Comparison of ENCODE assay signal across 8 cellular contexts in genomic region chr1:181083842-181084605, GRCh38. TPM values are rescaled to one million over a fixed set of nuclear protein-coding genes. Genes with fewer than 3 reads are reported as not detected.
DNase-seq lines count a peak whose midpoint lies in the region; ATAC-seq, FAIRE-seq and TF ChIP-seq lines count a peak whose summit lies in the region.

No MANE protein-coding gene starts in this region.

- POLR2A ChIA-PET in SK-N-SH (lab: Yijun Ruan, JAX) (interaction anchor here (1.8 kb wide), 1 partner anchor 21 kb away, joined by 6 read pairs; no protein-coding TSS in a partner anchor), K562 (lab: Yijun Ruan, JAX) (interaction anchor here (0.5 to 1.2 kb wide), 7 partner anchors 10 to 1365 kb away, joined by 3 to 6 read pairs (median 4); no protein-coding TSS in a partner anchor), HepG2 (lab: Yijun Ruan, JAX) (interaction anchor here (0.6 to 1.0 kb wide), 4 partner anchors 21 to 59 kb away, joined by 3 to 4 read pairs (median 3); no protein-coding TSS in a partner anchor), RWPE1 (lab: Yijun Ruan, JAX; ENCODE audit: low non-redundant PET) (interaction anchor here (0.5 kb wide), 1 partner anchor 40 kb away, joined by 3 read pairs; no protein-coding TSS in a partner anchor)

- H3K9me1 ChIP-seq in K562 (ENCODE audit: control insufficient read depth, insufficient read depth, low read length), result no peaks in the 10 kb centered on the region

- in situ Hi-C loops in K562 (cut with MboI) (loop anchor here (5.0 kb wide), 1 partner anchor 58 kb away; no protein-coding TSS in a partner anchor), HepG2 (cut with HindIII; ENCODE audit: extremely low pct_ligation_motif_present, low pct_unique_long_range_greater_than_20kb) (no loop called here)

- intact Hi-C loops in K562 (cut with micrococcal nuclease), result loop anchor here (1.0 to 10.0 kb wide), 5 partner anchors 45 to 341 kb away; no protein-coding TSS in a partner anchor
- intact Hi-C loops in HepG2 (cut with micrococcal nuclease; ENCODE audit: unreplicated experiment), result loop anchor here (1.0 to 5.0 kb wide), 2 partner anchors 58 to 202 kb away; no protein-coding TSS in a partner anchor

- no peak for TF ChIP-seq EP300 in SK-N-SH (IDR thresholded peaks at IDR 0.05; ENCODE audit: borderline replicate concordance in 1 of 2, low read depth in 1 of 2, low read length in 1 of 2)
- TF ChIP-seq EP300 in K562 (IDR thresholded peaks at IDR 0.05; ENCODE audit: low read length), result 0 out of 2 replicates have a peak, but pooled peaks have one; percentile 24
- no peak for TF ChIP-seq EP300 in HepG2 (IDR thresholded peaks at IDR 0.05; ENCODE audit: low read depth in 2 of 2, low read length in 2 of 2)
- no peak for TF ChIP-seq EP300 in HepG2 (CRISPR knock-in tag; IDR thresholded peaks at IDR 0.05; ENCODE audit: borderline replicate concordance)

- no peaks in the 10 kb centered on the region for H3K9me3 ChIP-seq in SK-N-SH
- no peaks in the 10 kb centered on the region for H3K9me3 ChIP-seq in K562 (replicated peaks; ENCODE audit: control insufficient read depth, insufficient read depth, low read depth, low read length)
- H3K9me3 ChIP-seq in HepG2 (ENCODE audit: low read length), result no peaks in the 10 kb centered on the region

- 67% methylated on average over 6 of the region's 6 CpGs for WGBS in SK-N-SH (ENCODE audit: low lambda C conversion rate)
- WGBS in K562 (ENCODE audit: insufficient coverage, low coverage, missing lambda C conversion rate), result 23% methylated on average over 6 of the region's 6 CpGs
- WGBS in HepG2 (ENCODE audit: low lambda C conversion rate), result 2% methylated on average over 6 of the region's 6 CpGs

- CTCF ChIA-PET in SK-N-SH (lab: Yijun Ruan, JAX), result interaction anchor here (0.6 to 3.4 kb wide), 12 partner anchors 13 to 202 kb away, joined by 3 to 38 read pairs (median 4); no protein-coding TSS in a partner anchor
- CTCF ChIA-PET in K562 (lab: Yijun Ruan, JAX; ENCODE audit: low intra/inter-chr PET ratio), result interaction anchor here (0.7 to 2.5 kb wide), 6 partner anchors 49 to 339 kb away, joined by 3 to 22 read pairs (median 5); no protein-coding TSS in a partner anchor
- CTCF ChIA-PET in HepG2 (lab: Yijun Ruan, JAX; ENCODE audit: low intra/inter-chr PET ratio, low total read pairs), result interaction anchor here (1.6 to 1.7 kb wide), 2 partner anchors 46 to 58 kb away, joined by 5 to 20 read pairs; no protein-coding TSS in a partner anchor
- CTCF ChIA-PET in RWPE1 (lab: Yijun Ruan, JAX), result interaction anchor here (0.7 to 1.1 kb wide), 3 partner anchors 8 to 66 kb away, joined by 6 to 7 read pairs (median 6); no protein-coding TSS in a partner anchor

- no peaks in the 10 kb centered on the region for H3K9me2 ChIP-seq in SK-N-SH

- FAIRE-seq in K562 (lab: Jason Lieb, UNC) (peak; percentile 91), HepG2 (lab: Jason Lieb, UNC) (peak; percentile 78)

- H3K9ac ChIP-seq in SK-N-SH (no peak overlapping the region), K562 (ENCODE audit: insufficient read depth in 1 of 2, low read depth in 2 of 2, low read length in 2 of 2) (peak overlapping the region in 1 of 2 experiments; percentile 5; a peak in 1 of 4 replicates), HepG2 (ENCODE audit: insufficient read depth, low read depth, low read length) (no peak overlapping the region)

- no peak overlapping the region for H3K27ac Mint-ChIP-seq in type B pancreatic cell

- H3K27ac ChIP-seq in SK-N-SH (ENCODE audit: low read depth in 2 of 2, low read length in 1 of 2) (no peak overlapping the region), K562 (ENCODE audit: extremely low read depth, low read depth, low read length) (no peak overlapping the region), HepG2 (ENCODE audit: extremely low read length, insufficient read depth, low read length) (no peak overlapping the region), RWPE1 (no peak overlapping the region)

- peaks cover 10% of the 10 kb centered on the region for H3K27me3 Mint-ChIP-seq in type B pancreatic cell

- H3K79me2 ChIP-seq in SK-N-SH (ENCODE audit: insufficient read depth), result peaks cover 5% of the 10 kb centered on the region; the same call in 1 of the 2 replicates
- peaks cover 8% of the 10 kb centered on the region for H3K79me2 ChIP-seq in K562 (ENCODE audit: control insufficient read depth, insufficient read depth, low read length)
- H3K79me2 ChIP-seq in HepG2 (ENCODE audit: insufficient read depth, low read length), result peaks cover under 1% of the 10 kb centered on the region

- DNase-seq in DMS153 treated with DMSO at 0.1 percent for 48 hours (lab: John Stamatoyannopoulos, UW; ENCODE audit: unreplicated experiment) (peak; percentile 52), LHCN-M2 (ENCODE audit: low read depth) (peak; percentile 85), SK-N-SH (peak; percentile 55), K562 (ENCODE audit: extremely low read depth in 1 of 4, low spot score in 3 of 4) (peak; percentile 51 to 87 (median 70)), HepG2 (ENCODE audit: low spot score) (peak; percentile 66), type B pancreatic cell (ENCODE audit: extremely low spot score, unreplicated experiment) (no peak), RWPE1 (ENCODE audit: low spot score) (no peak)

- H3K4me1 Mint-ChIP-seq in type B pancreatic cell (ENCODE audit: unreplicated experiment), result peaks cover 16% of the 10 kb centered on the region

- TF ChIP-seq POLR2A in K562 (conservative IDR thresholded peaks at IDR 0.05), result no peak
- TF ChIP-seq POLR2A in HepG2 (IDR thresholded peaks at IDR 0.05; ENCODE audit: insufficient read depth in 1 of 2, low read depth in 2 of 2, low read length in 2 of 2), result no peak

- H2AFZ ChIP-seq in SK-N-SH (ENCODE audit: low read depth) (no peak overlapping the region), K562 (ENCODE audit: low read depth, low read length) (peak overlapping the region; percentile 40; the same call in 1 of the 2 replicates), HepG2 (ENCODE audit: low read length) (no peak overlapping the region)

- TF ChIP-seq RAD21 in SK-N-SH (IDR thresholded peaks at IDR 0.05; ENCODE audit: low read length), result peak; percentile 81
- TF ChIP-seq RAD21 in K562 (CRISPR knock-in tag; conservative IDR thresholded peaks at IDR 0.05 in 1 of 2, IDR thresholded peaks at IDR 0.05 in 1 of 2), result peak; percentile 99
- peak; percentile 81 for TF ChIP-seq RAD21 in HepG2 (CRISPR knock-in tag; IDR thresholded peaks at IDR 0.05)

- BruUV-seq in K562 (replicated peaks; lab: Mats Ljungman, UMichigan) (no TSS peak), HepG2 (replicated peaks; lab: Mats Ljungman, UMichigan) (no TSS peak)

- no peak overlapping the region for H3K4me3 Mint-ChIP-seq in type B pancreatic cell

- peaks cover 18% of the 10 kb centered on the region for H3F3A ChIP-seq in SK-N-SH (replicated peaks; ENCODE audit: insufficient read depth)

- no peaks in the 10 kb centered on the region for H3K9me3 Mint-ChIP-seq in type B pancreatic cell

- H3K36me3 Mint-ChIP-seq in type B pancreatic cell, result no peaks in the 10 kb centered on the region

- H3K36me3 ChIP-seq in SK-N-SH (replicated peaks in 1 of 2; ENCODE audit: control insufficient read depth in 1 of 2, insufficient read depth in 2 of 2, low read length in 1 of 2) (no peaks in the 10 kb centered on the region), K562 (ENCODE audit: control insufficient read depth, insufficient read depth, low read length) (no peaks in the 10 kb centered on the region), HepG2 (replicated peaks in 1 of 2; ENCODE audit: control insufficient read depth in 1 of 2, insufficient read depth in 2 of 2, low read length in 2 of 2) (no peaks in the 10 kb centered on the region)

- H4K20me1 ChIP-seq in SK-N-SH (ENCODE audit: insufficient read depth) (peaks cover 5% of the 10 kb centered on the region; the same call in 1 of the 2 replicates), K562 (replicated peaks; ENCODE audit: control insufficient read depth, insufficient read depth, low read length) (no peaks in the 10 kb centered on the region; the same call in 1 of the 2 replicates), HepG2 (ENCODE audit: insufficient read depth, low read length) (peaks cover 3% of the 10 kb centered on the region; the same call in 1 of the 2 replicates)

- no peak overlapping the region for H3K4me3 ChIP-seq in SK-N-SH (ENCODE audit: low read depth in 2 of 2, low read length in 1 of 2)
- H3K4me3 ChIP-seq in K562, result no peak overlapping the region
- no peak overlapping the region for H3K4me3 ChIP-seq in HepG2 (replicated peaks in 1 of 3; ENCODE audit: insufficient read depth in 1 of 3, low read depth in 2 of 3, low read length in 3 of 3)

- H3K4me2 ChIP-seq in SK-N-SH (no peak overlapping the region), K562 (ENCODE audit: insufficient read depth, low read length) (peak overlapping the region; percentile 22; the same call in 1 of the 2 replicates), HepG2 (ENCODE audit: low read depth, low read length) (peak overlapping the region; percentile 55)

- H3K27me3 ChIP-seq in SK-N-SH (ENCODE audit: insufficient read depth) (no peaks in the 10 kb centered on the region), K562 (ENCODE audit: control insufficient read depth in 2 of 2, insufficient read depth in 2 of 2, low read length in 2 of 2) (no peaks in the 10 kb centered on the region), HepG2 (ENCODE audit: control insufficient read depth in 1 of 2, insufficient read depth in 2 of 2, low read length in 2 of 2) (no peaks in the 10 kb centered on the region; a peak in 1 of 5 replicates)

- TF ChIP-seq CTCF in SK-N-SH (IDR thresholded peaks at IDR 0.05), result peak; percentile 49
- TF ChIP-seq CTCF in K562 (IDR thresholded peaks at IDR 0.05 in 2 of 3, conservative IDR thresholded peaks at IDR 0.05 in 1 of 3; ENCODE audit: insufficient read depth in 2 of 3, low read depth in 1 of 3, low read length in 3 of 3), result peak; percentile 89 to 97 (median 91)
- TF ChIP-seq CTCF in HepG2 (CRISPR knock-in tag; IDR thresholded peaks at IDR 0.05), result peak; percentile 86
- TF ChIP-seq CTCF in type B pancreatic cell (conservative IDR thresholded peaks at IDR 0.05), result peak; percentile 44
- TF ChIP-seq CTCF in RWPE1 (conservative IDR thresholded peaks at IDR 0.05; ENCODE audit: low read depth), result no peak; the same call in 1 of the 2 replicates

- peaks cover 7% of the 10 kb centered on the region in 2 experiments; a peak in 3 of 4 replicates for H3K4me1 ChIP-seq in SK-N-SH (ENCODE audit: control insufficient read depth in 1 of 2, insufficient read depth in 2 of 2, low read depth in 1 of 2, low read length in 1 of 2)
- peaks cover 11 to 20% of the 10 kb centered on the region in 2 experiments; a peak in 4 of 5 replicates for H3K4me1 ChIP-seq in K562 (replicated peaks in 1 of 2; ENCODE audit: control insufficient read depth in 2 of 2, insufficient read depth in 2 of 2, low read length in 2 of 2)
- H3K4me1 ChIP-seq in HepG2 (ENCODE audit: insufficient read depth, low read length), result peaks cover 34% of the 10 kb centered on the region

- ATAC-seq in GM21360 (IDR thresholded peaks at IDR 0.05; ENCODE audit: unreplicated experiment) (peak; percentile 31), K562 (peak; percentile 73), HepG2 (peak; percentile 68)

RNA-seq across cellular contexts. Expression of gene IER5, which starts 4.5 kb away (rescaled TPM):
- total RNA-seq in LHCN-M2 (2014; rRNA removed) (99.0 and 107 TPM in 2 replicates), K562 (2014; rRNA removed) (32.1 and 33.1 TPM in 2 replicates), K562 (2014; rRNA removed; fragmentation: Illumina TruSeq; extraction: Trizol) (9.9 and 10.9 TPM in 2 replicates), K562 (2015; rRNA removed; fragmentation: Illumina TruSeq; extraction: Trizol) (14.1 and 14.6 TPM in 2 replicates), K562 (2021) (29.8 and 30.4 TPM in 2 replicates), HepG2 (2016; rRNA removed; fragmentation: Illumina TruSeq; extraction: Trizol) (3.0 and 3.5 TPM in 2 replicates), type B pancreatic cell (ENCODE audit: low replicate concordance) (16.6 and 27.7 TPM in 2 replicates)
- polyA plus RNA-seq in LHCN-M2 (2012), result 41.8 TPM
- polyA plus RNA-seq in SK-N-SH (2012; rRNA removed) (46.2 and 52.9 TPM in 2 replicates), K562 (2011; rRNA removed) (11.5 and 13.9 TPM in 2 replicates), K562 (2014; fragmentation: Illumina TruSeq; extraction: Trizol) (12.0 and 12.6 TPM in 2 replicates), K562 (2014; fragmentation: Nextera tagmentation; extraction: Ambion mirVana) (1 to 10 TPM; 2.4 to 2.5 TPM), K562 (2014; rRNA removed) (25.0 and 25.7 TPM in 2 replicates), HepG2 (2011; rRNA removed) (2.5 and 3.1 TPM in 2 replicates)
- 33.8 and 39.1 TPM in 2 replicates for polyA plus RNA-seq in SK-N-SH (2012; cell fraction: cytosol; rRNA removed)
- polyA plus RNA-seq in SK-N-SH (2012; cell fraction: nucleus; rRNA removed), result 64.9 and 69.1 TPM in 2 replicates
- total RNA-seq in K562 (2011; cell fraction: chromatin; rRNA removed; ENCODE audit: low replicate concordance), result 21.5 and 24.6 TPM in 2 replicates
- 27.5 and 31.9 TPM in 2 replicates for total RNA-seq in K562 (2011; cell fraction: nucleolus; rRNA removed)
- 26.3 and 27.0 TPM in 2 replicates for total RNA-seq in K562 (2011; cell fraction: nucleoplasm; rRNA removed)
- polyA plus RNA-seq in K562 (2011; cell fraction: cytosol; rRNA removed), result 9.5 and 16.6 TPM in 2 replicates
- polyA plus RNA-seq in K562 (2011; cell fraction: nucleus; rRNA removed), result 19.1 and 21.0 TPM in 2 replicates
- 18.7 and 22.8 TPM in 2 replicates for polyA plus RNA-seq in K562 (2012)
- 10.3 and 13.4 TPM in 2 replicates for polyA minus RNA-seq in K562 (2011; rRNA and poly(A)+ RNA removed)
- 12.1 and 13.3 TPM in 2 replicates for polyA minus RNA-seq in K562 (2011; cell fraction: cytosol; rRNA and poly(A)+ RNA removed)
- polyA minus RNA-seq in K562 (2011; cell fraction: nucleus; rRNA and poly(A)+ RNA removed), result 21.1 and 33.3 TPM in 2 replicates
- 0.71 and 0.81 TPM in 2 replicates for total RNA-seq in HepG2 (2016; cell fraction: cytosol; rRNA removed; fragmentation: Illumina TruSeq; extraction: Trizol; ENCODE audit: low read depth)
- 2.3 and 3.4 TPM in 2 replicates for total RNA-seq in HepG2 (2016; cell fraction: insoluble cytoplasmic fraction; rRNA removed; fragmentation: Illumina TruSeq; extraction: Trizol)
- total RNA-seq in HepG2 (2016; cell fraction: membrane; rRNA removed; fragmentation: Illumina TruSeq; extraction: Trizol), result 2.1 and 2.2 TPM in 2 replicates
- total RNA-seq in HepG2 (2016; cell fraction: nucleus; rRNA removed; fragmentation: Illumina TruSeq; extraction: Trizol), result 3.7 and 4.2 TPM in 2 replicates
- polyA plus RNA-seq in HepG2 (2011; cell fraction: cytosol; rRNA removed), result 2.4 and 2.6 TPM in 2 replicates
- 4.5 and 4.9 TPM in 2 replicates for polyA plus RNA-seq in HepG2 (2011; cell fraction: nucleus; rRNA removed)
- 1.8 and 2.7 TPM in 2 replicates for polyA plus RNA-seq in HepG2 (2012)
- 0.26 TPM in 2 replicates for polyA plus RNA-seq in HepG2 (2016; cell fraction: cytosol; fragmentation: Illumina TruSeq; extraction: Trizol; ENCODE audit: low read depth)
- polyA plus RNA-seq in HepG2 (2016; cell fraction: insoluble cytoplasmic fraction; fragmentation: Illumina TruSeq; extraction: Trizol; ENCODE audit: low read depth), result 1.9 TPM in 2 replicates
- polyA plus RNA-seq in HepG2 (2016; cell fraction: membrane; fragmentation: Illumina TruSeq; extraction: Trizol; ENCODE audit: low read depth), result 0.66 and 0.70 TPM in 2 replicates
- 3.4 and 3.9 TPM in 2 replicates for polyA plus RNA-seq in HepG2 (2016; cell fraction: nucleus; fragmentation: Illumina TruSeq; extraction: Trizol; ENCODE audit: insufficient read depth, low read depth)
- 4.2 and 7.4 TPM in 2 replicates for polyA minus RNA-seq in HepG2 (2011; rRNA and poly(A)+ RNA removed; ENCODE audit: low replicate concordance)
- 2.6 TPM in 2 replicates for polyA minus RNA-seq in HepG2 (2011; cell fraction: cytosol; rRNA and poly(A)+ RNA removed)
- 5.2 and 7.2 TPM in 2 replicates for polyA minus RNA-seq in HepG2 (2011; cell fraction: nucleus; rRNA and poly(A)+ RNA removed)

RNA-seq across cellular contexts. Expression of gene MR1, which starts 50.2 kb away (rescaled TPM):
- total RNA-seq in LHCN-M2 (2014; rRNA removed) (16.5 and 16.9 TPM in 2 replicates), K562 (2014; rRNA removed) (8.7 and 9.7 TPM in 2 replicates), K562 (2014; rRNA removed; fragmentation: Illumina TruSeq; extraction: Trizol) (13.6 and 17.0 TPM in 2 replicates), K562 (2015; rRNA removed; fragmentation: Illumina TruSeq; extraction: Trizol) (14.1 and 17.1 TPM in 2 replicates), K562 (2021) (9.7 and 10.4 TPM in 2 replicates), HepG2 (2016; rRNA removed; fragmentation: Illumina TruSeq; extraction: Trizol) (6.6 and 10.4 TPM in 2 replicates), type B pancreatic cell (ENCODE audit: low replicate concordance) (0.62 and 0.99 TPM in 2 replicates)
- 20.0 TPM for polyA plus RNA-seq in LHCN-M2 (2012)
- polyA plus RNA-seq in SK-N-SH (2012; rRNA removed) (7.0 and 9.7 TPM in 2 replicates), K562 (2011; rRNA removed) (13.1 and 21.7 TPM in 2 replicates), K562 (2014; fragmentation: Illumina TruSeq; extraction: Trizol) (16.9 and 18.5 TPM in 2 replicates), K562 (2014; fragmentation: Nextera tagmentation; extraction: Ambion mirVana) (10 to 100 TPM; 15.6 to 19.8 TPM), K562 (2014; rRNA removed) (11.3 and 11.9 TPM in 2 replicates), HepG2 (2011; rRNA removed) (7.7 and 11.4 TPM in 2 replicates)
- 7.1 and 8.3 TPM in 2 replicates for polyA plus RNA-seq in SK-N-SH (2012; cell fraction: cytosol; rRNA removed)
- polyA plus RNA-seq in SK-N-SH (2012; cell fraction: nucleus; rRNA removed), result 5.1 and 6.4 TPM in 2 replicates
- 22.3 and 22.5 TPM in 2 replicates for total RNA-seq in K562 (2011; cell fraction: chromatin; rRNA removed; ENCODE audit: low replicate concordance)
- total RNA-seq in K562 (2011; cell fraction: nucleolus; rRNA removed), result 18.4 and 20.3 TPM in 2 replicates
- 21.1 and 25.2 TPM in 2 replicates for total RNA-seq in K562 (2011; cell fraction: nucleoplasm; rRNA removed)
- 10.9 and 14.9 TPM in 2 replicates for polyA plus RNA-seq in K562 (2011; cell fraction: cytosol; rRNA removed)
- polyA plus RNA-seq in K562 (2011; cell fraction: nucleus; rRNA removed), result 6.1 and 10.3 TPM in 2 replicates
- 12.3 and 24.7 TPM in 2 replicates for polyA plus RNA-seq in K562 (2012)
- 9.1 and 12.0 TPM in 2 replicates for polyA minus RNA-seq in K562 (2011; rRNA and poly(A)+ RNA removed)
- polyA minus RNA-seq in K562 (2011; cell fraction: cytosol; rRNA and poly(A)+ RNA removed), result 2.0 and 7.4 TPM in 2 replicates
- 6.5 and 6.6 TPM in 2 replicates for polyA minus RNA-seq in K562 (2011; cell fraction: nucleus; rRNA and poly(A)+ RNA removed)
- 0.79 and 0.91 TPM in 2 replicates for total RNA-seq in HepG2 (2016; cell fraction: cytosol; rRNA removed; fragmentation: Illumina TruSeq; extraction: Trizol; ENCODE audit: low read depth)
- total RNA-seq in HepG2 (2016; cell fraction: insoluble cytoplasmic fraction; rRNA removed; fragmentation: Illumina TruSeq; extraction: Trizol), result 8.2 and 11.7 TPM in 2 replicates
- 3.1 and 3.4 TPM in 2 replicates for total RNA-seq in HepG2 (2016; cell fraction: membrane; rRNA removed; fragmentation: Illumina TruSeq; extraction: Trizol)
- 8.7 and 10.3 TPM in 2 replicates for total RNA-seq in HepG2 (2016; cell fraction: nucleus; rRNA removed; fragmentation: Illumina TruSeq; extraction: Trizol)
- 5.9 and 9.6 TPM in 2 replicates for polyA plus RNA-seq in HepG2 (2011; cell fraction: cytosol; rRNA removed)
- polyA plus RNA-seq in HepG2 (2011; cell fraction: nucleus; rRNA removed), result 3.1 and 3.5 TPM in 2 replicates
- polyA plus RNA-seq in HepG2 (2012), result 6.1 and 6.7 TPM in 2 replicates
- 0.89 and 1.2 TPM in 2 replicates for polyA plus RNA-seq in HepG2 (2016; cell fraction: cytosol; fragmentation: Illumina TruSeq; extraction: Trizol; ENCODE audit: low read depth)
- polyA plus RNA-seq in HepG2 (2016; cell fraction: insoluble cytoplasmic fraction; fragmentation: Illumina TruSeq; extraction: Trizol; ENCODE audit: low read depth), result 9.1 and 9.3 TPM in 2 replicates
- 2.4 and 3.2 TPM in 2 replicates for polyA plus RNA-seq in HepG2 (2016; cell fraction: membrane; fragmentation: Illumina TruSeq; extraction: Trizol; ENCODE audit: low read depth)
- polyA plus RNA-seq in HepG2 (2016; cell fraction: nucleus; fragmentation: Illumina TruSeq; extraction: Trizol; ENCODE audit: insufficient read depth, low read depth), result 14.0 and 15.8 TPM in 2 replicates
- polyA minus RNA-seq in HepG2 (2011; rRNA and poly(A)+ RNA removed; ENCODE audit: low replicate concordance), result 9.4 and 15.8 TPM in 2 replicates
- 5.4 and 6.8 TPM in 2 replicates for polyA minus RNA-seq in HepG2 (2011; cell fraction: cytosol; rRNA and poly(A)+ RNA removed)
- 4.5 and 7.8 TPM in 2 replicates for polyA minus RNA-seq in HepG2 (2011; cell fraction: nucleus; rRNA and poly(A)+ RNA removed)

Comparison
In these comparisons a context has a peak if more than half of its experiments do, and no peak if none do; other contexts are left out.
1. DNase-seq: peak in DMS153 treated with DMSO at 0.1 percent for 48 hours (single experiment), LHCN-M2 (single experiment), SK-N-SH (single experiment), K562 (4 of 4) and HepG2 (single experiment); none in type B pancreatic cell (single experiment) and RWPE1 (single experiment).
2. Peak in every context shown above with its lines, with median percentiles within 50 percentile points of each other: ATAC-seq.